ENCODE assay signal across 1 cellular context in genomic region chr17:28726912-28727726, GRCh38.
TF ChIP-seq lines count a peak whose summit lies in the region.

No MANE protein-coding gene starts in this region.

TF ChIP-seq in K562, 482 proteins besides CTCF, POLR2A, EP300 and RAD21 (continued from another document and continues in another):
- TF ChIP-seq SIN3A (IDR thresholded peaks at IDR 0.05; ENCODE audit: borderline replicate concordance in 2 of 2, control insufficient read depth in 1 of 2, low read depth in 2 of 2, low read length in 2 of 2): peak; percentile 64 to 97; a peak in 3 of 4 replicates
- no peak for TF ChIP-seq NUFIP1 (IDR thresholded peaks at IDR 0.05; ENCODE audit: partially characterized antibody)
- TF ChIP-seq ZNF431 (CRISPR knock-in tag; IDR thresholded peaks at IDR 0.05): no peak
- no peak for TF ChIP-seq SIX5 (IDR thresholded peaks at IDR 0.05; ENCODE audit: borderline replicate concordance in 1 of 2, insufficient read depth in 1 of 2, low read depth in 1 of 2, low read length in 2 of 2)
- peak; percentile 97 for TF ChIP-seq SMC3 (conservative IDR thresholded peaks at IDR 0.05; ENCODE audit: insufficient read depth, low read depth, low read length)
- peak; percentile 100 for TF ChIP-seq DEAF1 (CRISPR knock-in tag; IDR thresholded peaks at IDR 0.05)
- TF ChIP-seq ELK3 (CRISPR knock-in tag; IDR thresholded peaks at IDR 0.05): no peak
- TF ChIP-seq ZNF175 (CRISPR knock-in tag; IDR thresholded peaks at IDR 0.05; ENCODE audit: low read depth): no peak
- TF ChIP-seq CREB5 (CRISPR knock-in tag; IDR thresholded peaks at IDR 0.05): no peak
- TF ChIP-seq RB1 (IDR thresholded peaks at IDR 0.05; ENCODE audit: low read depth): no peak
- peak in 1 of 2 experiments; percentile 29; a peak in 2 of 4 replicates for TF ChIP-seq TEAD1 (CRISPR knock-in tag; IDR thresholded peaks at IDR 0.05)
- TF ChIP-seq SMAD4 (CRISPR knock-in tag; conservative IDR thresholded peaks at IDR 0.05): no peak
- 0 out of 2 replicates have a peak, but pooled peaks have one; percentile 19 for TF ChIP-seq SREBF2 (CRISPR knock-in tag; IDR thresholded peaks at IDR 0.05)
- no peak for TF ChIP-seq GTF3C2 (IDR thresholded peaks at IDR 0.05; ENCODE audit: borderline replicate concordance, extremely low read depth, insufficient read length)
- TF ChIP-seq MYBL2 (IDR thresholded peaks at IDR 0.05; ENCODE audit: low read depth): no peak
- no peak for TF ChIP-seq MYBL2 (CRISPR knock-in tag; IDR thresholded peaks at IDR 0.05; ENCODE audit: borderline replicate concordance)
- TF ChIP-seq MAX (CRISPR knock-in tag; IDR thresholded peaks at IDR 0.05): peak; percentile 49; the same call in 1 of the 2 replicates
- TF ChIP-seq NFE2 (IDR thresholded peaks at IDR 0.05; ENCODE audit: low read depth): no peak; the same call in 1 of the 2 replicates
- 0 out of 2 replicates have a peak, but pooled peaks have one; percentile 87 for TF ChIP-seq E2F5 (CRISPR knock-in tag; IDR thresholded peaks at IDR 0.05)
- no peak for TF ChIP-seq KDM2B (CRISPR knock-in tag; IDR thresholded peaks at IDR 0.05)
- no peak for TF ChIP-seq TFE3 (CRISPR knock-in tag; IDR thresholded peaks at IDR 0.05)
- no peak for TF ChIP-seq CREBBP (IDR thresholded peaks at IDR 0.05; ENCODE audit: low read depth, low read length)
- peak; percentile 64; the same call in 1 of the 2 replicates for TF ChIP-seq NKRF (IDR thresholded peaks at IDR 0.05; ENCODE audit: borderline replicate concordance)
- no peak for TF ChIP-seq CEBPB (tag; IDR thresholded peaks at IDR 0.05)
- TF ChIP-seq MTA1 (IDR thresholded peaks at IDR 0.05; ENCODE audit: borderline replicate concordance): peak; percentile 67; the same call in 1 of the 2 replicates
- TF ChIP-seq ZFP91 (CRISPR knock-in tag; IDR thresholded peaks at IDR 0.05): no peak
- no peak for TF ChIP-seq ZSCAN29 (IDR thresholded peaks at IDR 0.05)
- no peak; the same call in 1 of the 2 replicates for TF ChIP-seq KLF13 (tag; IDR thresholded peaks at IDR 0.05; ENCODE audit: borderline replicate concordance, low read depth)
- TF ChIP-seq HDAC6 (IDR thresholded peaks at IDR 0.05; ENCODE audit: low read depth, low read length): no peak
- no peak; a peak in 1 of 4 replicates for TF ChIP-seq ETV6 (IDR thresholded peaks at IDR 0.05; ENCODE audit: borderline replicate concordance in 1 of 2, low read depth in 2 of 2, low read length in 1 of 2)
- TF ChIP-seq ETV6 (CRISPR knock-in tag; IDR thresholded peaks at IDR 0.05; ENCODE audit: borderline replicate concordance): no peak
- TF ChIP-seq ZNF445 (CRISPR knock-in tag; IDR thresholded peaks at IDR 0.05; ENCODE audit: low read depth): no peak
- no peak for TF ChIP-seq NCOA4 (IDR thresholded peaks at IDR 0.05; ENCODE audit: partially characterized antibody)
- no peak for TF ChIP-seq NR2C1 (IDR thresholded peaks at IDR 0.05)
- TF ChIP-seq NR2C1 (tag; IDR thresholded peaks at IDR 0.05): no peak
- no peak for TF ChIP-seq BACH1 (tag; IDR thresholded peaks at IDR 0.05)
- no peak for TF ChIP-seq PRDM10 (IDR thresholded peaks at IDR 0.05; ENCODE audit: partially characterized antibody)
- no peak for TF ChIP-seq FIP1L1 (IDR thresholded peaks at IDR 0.05; ENCODE audit: low read depth, low read length, poor library complexity, severe bottlenecking)
- peak; percentile 73 for TF ChIP-seq LEF1 (IDR thresholded peaks at IDR 0.05)
- peak; percentile 36; the same call in 1 of the 2 replicates for TF ChIP-seq SMARCA4 (IDR thresholded peaks at IDR 0.05)
- TF ChIP-seq CHD1 (IDR thresholded peaks at IDR 0.05; ENCODE audit: low read length): peak; percentile 26
- TF ChIP-seq U2AF1 (optimal IDR thresholded peaks at IDR 0.05; ENCODE audit: low read depth, low read length): no peak
- TF ChIP-seq ZNF311 (CRISPR knock-in tag; IDR thresholded peaks at IDR 0.05): no peak
- TF ChIP-seq ZNF280B (CRISPR knock-in tag; IDR thresholded peaks at IDR 0.05): no peak
